ENCODE assay signal across 17 cellular contexts in the genomic region with DNA sequence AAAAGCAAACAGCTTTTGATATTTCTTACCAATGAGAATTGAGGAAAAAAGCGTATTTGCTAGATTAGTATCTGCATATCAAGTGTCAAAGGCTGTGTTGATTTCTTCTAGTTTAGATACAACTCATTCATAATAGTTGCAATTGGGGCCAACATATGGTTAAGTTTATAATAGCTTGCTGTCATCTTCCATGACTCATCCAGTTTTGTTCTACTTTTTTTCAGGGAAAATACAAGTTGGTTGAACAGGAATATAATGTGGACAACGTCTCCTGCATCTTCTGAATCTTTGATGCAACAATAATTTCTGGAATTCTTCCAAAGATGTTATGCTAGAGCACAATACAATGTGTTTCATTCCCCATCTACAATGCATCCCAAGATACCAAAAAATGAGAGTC.
"Had no signal": no experiment of that assay in that cellular context is flagged by ENCODE, and none has a peak within 500 bp of the region (broad histone marks: within the 10 kb centered on the region; RNA-seq: fewer than 3 reads in every experiment).

No MANE protein-coding gene starts in this region.

- H3K9me3 ChIP-seq: prostate gland, right lobe of liver, spleen, tibial nerve, vagina had no signal

- ATAC-seq: left colon; natural killer cell treated with Interleukin-12 subunit alpha and Interleukin-12 subunit beta and Interleukin-15 and Interleukin-18, amount 100 ng/mL, for 72 hours; right lobe of liver; stimulated activated memory B cell treated with anti-CD40 and anti-IgM and Interleukin-4, amounts not matched to agents 10 μg/mL and 1 μg/mL and 100 μg/mL, for 72 hours had no signal

- H3K4me3 ChIP-seq: lung, prostate gland, right lobe of liver, spleen, tibial nerve, vagina had no signal

- H3K27me3 Mint-ChIP-seq: activated naive CD4-positive, alpha-beta T cell treated with anti-CD3 and anti-CD28 coated beads, Interleukin-2, amount 50 U/mL, for 24 hours; natural killer cell treated with Interleukin-12 subunit alpha and Interleukin-12 subunit beta and Interleukin-15 and Interleukin-18, amount 100 ng/mL, for 72 hours; stimulated activated memory B cell treated with anti-CD40 and anti-IgM and Interleukin-4, amounts not matched to agents 10 μg/mL and 1 μg/mL and 100 μg/mL, for 72 hours had no signal

- H3K4me1 Mint-ChIP-seq: activated naive CD4-positive, alpha-beta T cell treated with anti-CD3 and anti-CD28 coated beads, Interleukin-2, amount 50 U/mL, for 24 hours; stimulated activated memory B cell treated with anti-CD40 and anti-IgM and Interleukin-4, amounts not matched to agents 10 μg/mL and 1 μg/mL and 100 μg/mL, for 72 hours had no signal

- H3K9me3 Mint-ChIP-seq: activated naive CD4-positive, alpha-beta T cell treated with anti-CD3 and anti-CD28 coated beads, Interleukin-2, amount 50 U/mL, for 24 hours; stimulated activated memory B cell treated with anti-CD40 and anti-IgM and Interleukin-4, amounts not matched to agents 10 μg/mL and 1 μg/mL and 100 μg/mL, for 72 hours; T-helper 1 cell treated with Interleukin-12 subunit alpha and Interleukin-12 subunit beta and Interleukin-4 antibody, amounts not matched to agents 30 μg/mL and 1 μg/mL, for 36 hours had no signal

- H3K4me3 Mint-ChIP-seq: activated naive CD4-positive, alpha-beta T cell treated with anti-CD3 and anti-CD28 coated beads, Interleukin-2, amount 50 U/mL, for 24 hours; natural killer cell treated with Interleukin-12 subunit alpha and Interleukin-12 subunit beta and Interleukin-15 and Interleukin-18, amount 100 ng/mL, for 72 hours; stimulated activated memory B cell treated with anti-CD40 and anti-IgM and Interleukin-4, amounts not matched to agents 10 μg/mL and 1 μg/mL and 100 μg/mL, for 72 hours; T-helper 1 cell treated with Interleukin-12 subunit alpha and Interleukin-12 subunit beta and Interleukin-4 antibody, amounts not matched to agents 30 μg/mL and 1 μg/mL, for 36 hours had no signal

- H3K27ac Mint-ChIP-seq: activated naive CD4-positive, alpha-beta T cell treated with anti-CD3 and anti-CD28 coated beads, Interleukin-2, amount 50 U/mL, for 24 hours; natural killer cell treated with Interleukin-12 subunit alpha and Interleukin-12 subunit beta and Interleukin-15 and Interleukin-18, amount 100 ng/mL, for 72 hours; stimulated activated memory B cell treated with anti-CD40 and anti-IgM and Interleukin-4, amounts not matched to agents 10 μg/mL and 1 μg/mL and 100 μg/mL, for 72 hours; T-helper 1 cell treated with Interleukin-12 subunit alpha and Interleukin-12 subunit beta and Interleukin-4 antibody, amounts not matched to agents 30 μg/mL and 1 μg/mL, for 36 hours had no signal

- H3K27me3 ChIP-seq: right lobe of liver, spleen, tibial nerve, vagina had no signal

- H3K36me3 ChIP-seq: prostate gland, right lobe of liver, spleen, tibial nerve, vagina had no signal

- H3K36me3 Mint-ChIP-seq: activated naive CD4-positive, alpha-beta T cell treated with anti-CD3 and anti-CD28 coated beads, Interleukin-2, amount 50 U/mL, for 24 hours; natural killer cell treated with Interleukin-12 subunit alpha and Interleukin-12 subunit beta and Interleukin-15 and Interleukin-18, amount 100 ng/mL, for 72 hours; stimulated activated memory B cell treated with anti-CD40 and anti-IgM and Interleukin-4, amounts not matched to agents 10 μg/mL and 1 μg/mL and 100 μg/mL, for 72 hours had no signal

- DNase-seq: activated CD4-positive, alpha-beta T cell treated with anti-CD3 and anti-CD28 coated beads, Interleukin-2, amount 50 U/mL, for 1 hour; activated effector memory CD4-positive, alpha-beta T cell treated with Interleukin-2 at 50 U/mL for 16 hours; amniotic stem cell; glutamatergic neuron; left colon; nucleus accumbens; right lobe of liver; spleen; stimulated activated CD4-positive, alpha-beta T cell treated with anti-CD3 and anti-CD28 coated beads, Interleukin-1b, Interleukin-23, amount 100 ng/mL, for 48 hours had no signal

- H3K27ac ChIP-seq: prostate gland, right lobe of liver, spleen, tibial nerve, vagina had no signal

- H3K4me1 ChIP-seq: prostate gland, right lobe of liver, spleen, vagina had no signal
